11 cellular contexts compared by ENCODE assay signal in genomic region chr4:87529187-87529586, GRCh38. TPM values are rescaled to one million over a fixed set of nuclear protein-coding genes. Genes with fewer than 3 reads are reported as not detected.
DNase-seq lines count a peak whose midpoint lies in the region; ATAC-seq and FAIRE-seq lines count a peak whose summit lies in the region.
"Had no signal": no experiment of that assay in that cellular context is flagged by ENCODE, and none has a peak within 500 bp of the region (broad histone marks: within the 10 kb centered on the region; RNA-seq: fewer than 3 reads in every experiment).

TSS of gene SPARCL1 (minus strand) at chr4:87529376. CDS start at chr4:87499574, 29,802 bp downstream.

- FAIRE-seq in frontal cortex (lab: Jason Lieb, UNC) = no peak
- FAIRE-seq: GM12878 had no signal

- no peaks in the 10 kb centered on the region for H3K27me3 ChIP-seq in mucosa of stomach (ENCODE audit: control insufficient read depth, insufficient read depth, low read length)

- H3K36me3 ChIP-seq in mucosa of stomach (ENCODE audit: control insufficient read depth, insufficient read depth, low read length) = no peaks in the 10 kb centered on the region

- H3K36me3 Mint-ChIP-seq in activated naive CD4-positive, alpha-beta T cell treated with anti-CD3 and anti-CD28 coated beads, Interleukin-2, amount 50 U/mL, for 72 hours = peaks cover 0 to 5% of the 10 kb centered on the region in 2 donors

- no peaks in the 10 kb centered on the region for H3K9me3 ChIP-seq in mucosa of stomach (ENCODE audit: control insufficient read depth, low read length)

- peak within 1 kb of the TSS; percentile 94 for H3K27ac ChIP-seq in temporal lobe (ENCODE audit: low read depth, low read length)

- no peak within 1 kb of the TSS for H3K27ac Mint-ChIP-seq in activated naive CD4-positive, alpha-beta T cell treated with anti-CD3 and anti-CD28 coated beads, Interleukin-2, amount 50 U/mL, for 72 hours
- H3K27ac Mint-ChIP-seq: nephron progenitor cell had no signal

- DNase-seq in anterior cingulate cortex (lab: John Stamatoyannopoulos, UW) (peak in 40 of 58 donors; percentile 8 to 84 (median 44)), frontal cortex (ENCODE audit: low spot score in 2 of 2) (no peak), pons (ENCODE audit: low spot score) (no peak)
- DNase-seq in activated CD4-positive, alpha-beta T cell treated with anti-CD3 and anti-CD28 coated beads for 4 hours = no peak
- DNase-seq in activated naive CD4-positive, alpha-beta T cell treated with anti-CD3 and anti-CD28 coated beads, Interleukin-2, amount 50 U/mL, for 72 hours (ENCODE audit: low spot score in 2 of 2) = no peak
- DNase-seq: MM.1S, nephron progenitor cell had no signal

- H3K4me1 ChIP-seq in mucosa of stomach (ENCODE audit: control insufficient read depth, insufficient read depth, low read length) = no peaks in the 10 kb centered on the region

- no peak within 1 kb of the TSS for H3K4me3 ChIP-seq in mucosa of stomach (ENCODE audit: low read length)
- H3K4me3 ChIP-seq: GM12878 had no signal

- peak within 1 kb of the TSS; percentile 63 for H3K9ac ChIP-seq in mucosa of stomach (ENCODE audit: low read length)

- ATAC-seq in HG03039 (IDR thresholded peaks at IDR 0.05; ENCODE audit: unreplicated experiment) = no peak
- no peak for ATAC-seq in activated naive CD4-positive, alpha-beta T cell treated with anti-CD3 and anti-CD28 coated beads, Interleukin-2, amount 50 U/mL, for 72 hours
- ATAC-seq: GM12878 had no signal

- no peaks in the 10 kb centered on the region for H3K9me3 Mint-ChIP-seq in activated naive CD4-positive, alpha-beta T cell treated with anti-CD3 and anti-CD28 coated beads, Interleukin-2, amount 50 U/mL, for 72 hours

RNA-seq across cellular contexts. Expression of gene SPARCL1, which starts in this region (rescaled TPM):
- total RNA-seq in frontal cortex (48.9 TPM), temporal lobe (68.4 TPM)
- not detected for total RNA-seq in activated naive CD4-positive, alpha-beta T cell treated with anti-CD3 and anti-CD28 coated beads, Interleukin-2, amount 50 U/mL, for 72 hours

Comparison
In these comparisons a context has a peak if more than half of its experiments do, and no peak if none do; other contexts are left out.
1. RNA of gene SPARCL1 (total RNA-seq): 68.4 TPM in temporal lobe (single experiment) and 48.9 TPM in frontal cortex (single experiment); not detected in activated naive CD4-positive, alpha-beta T cell treated with anti-CD3 and anti-CD28 coated beads, Interleukin-2, amount 50 U/mL, for 72 hours; every median in the first group is over 10 times any median in the second.
2. DNase-seq: peak in anterior cingulate cortex (40 of 58); none in frontal cortex (0 of 2), pons (single experiment), activated CD4-positive, alpha-beta T cell treated with anti-CD3 and anti-CD28 coated beads for 4 hours (0 of 2) and activated naive CD4-positive, alpha-beta T cell treated with anti-CD3 and anti-CD28 coated beads, Interleukin-2, amount 50 U/mL, for 72 hours (0 of 2).